Comparison of ENCODE assay signal across 16 cellular contexts in the genomic region with DNA sequence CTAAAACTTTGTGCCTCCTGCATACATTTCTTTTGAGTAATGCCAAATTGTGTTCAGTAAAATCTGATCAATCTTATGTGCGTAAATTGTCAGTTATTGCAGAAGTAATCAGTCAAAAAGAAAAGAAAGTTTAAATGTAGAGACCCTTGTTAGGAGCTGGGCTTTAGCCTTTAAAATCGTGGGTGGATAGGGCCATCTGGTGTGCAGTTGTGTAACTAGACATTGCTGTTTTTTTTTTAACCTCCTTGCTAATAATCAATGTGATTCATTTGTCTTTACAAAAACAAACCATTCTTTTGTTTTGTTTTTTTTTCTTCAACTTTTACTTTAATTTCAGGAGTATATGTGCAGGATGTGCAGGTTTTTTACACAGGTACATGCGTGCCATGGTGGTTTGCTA. TPM values are rescaled to one million over a fixed set of nuclear protein-coding genes. Genes with fewer than 3 reads are reported as not detected.
A peak's percentile ranks its signal among the peaks of the same experiment; 100 is the strongest.
DNase-seq lines count a peak whose midpoint lies in the region; ATAC-seq and TF ChIP-seq lines count a peak whose summit lies in the region.
"Had no signal": no experiment of that assay in that cellular context is flagged by ENCODE, and none has a peak within 500 bp of the region (broad histone marks: within the 10 kb centered on the region; RNA-seq: fewer than 3 reads in every experiment).

No MANE protein-coding gene starts in this region.

- BruUV-seq in A673 (replicated peaks; lab: Mats Ljungman, UMichigan) (no TSS peak), OCI-LY7 (replicated peaks; lab: Mats Ljungman, UMichigan) (no TSS peak)

- H3K36me3 Mint-ChIP-seq in activated naive CD4-positive, alpha-beta T cell treated with anti-CD3 and anti-CD28 coated beads, Interleukin-2, amount 50 U/mL, for 72 hours: peaks cover 0 to 9% of the 10 kb centered on the region in 2 donors
- H3K36me3 Mint-ChIP-seq: activated naive CD8-positive, alpha-beta T cell treated with anti-CD3 and anti-CD28 coated beads, Interleukin-2, amount 10 ng/mL, durations not matched to agents 7 days and 5 days had no signal

- no peak for TF ChIP-seq POLR2A in esophagus squamous epithelium (IDR thresholded peaks at IDR 0.05)

- no peaks in the 10 kb centered on the region for H3K9me2 ChIP-seq in OCI-LY7 (ENCODE audit: insufficient read depth, low read length)

- no peak overlapping the region for H3K27ac ChIP-seq in A673 (ENCODE audit: low read depth, low read length, poor library complexity, severe bottlenecking)
- H3K27ac ChIP-seq in OCI-LY7 (ENCODE audit: low read depth, low read length, poor library complexity, severe bottlenecking): no peak overlapping the region
- H3K27ac ChIP-seq in esophagus squamous epithelium: no peak overlapping the region
- H3K27ac ChIP-seq: heart left ventricle had no signal

- peak; percentile 49 for TF ChIP-seq CTCF in A673 (conservative IDR thresholded peaks at IDR 0.05; ENCODE audit: low read depth, low read length)
- TF ChIP-seq CTCF in GM12873 (IDR thresholded peaks at IDR 0.05; ENCODE audit: insufficient read depth, low read depth, low read length, missing control alignments): peak; percentile 2
- TF ChIP-seq CTCF in OCI-LY7 (conservative IDR thresholded peaks at IDR 0.05; ENCODE audit: low read length): peak; percentile 23; the same call in 1 of the 2 replicates
- peak; percentile 11 for TF ChIP-seq CTCF in fibroblast of mammary gland (conservative IDR thresholded peaks at IDR 0.05; ENCODE audit: control insufficient read depth, insufficient read depth, low read depth, low read length)
- no peak for TF ChIP-seq CTCF in esophagus squamous epithelium (IDR thresholded peaks at IDR 0.05)

- intact Hi-C loops in A673 (cut with micrococcal nuclease; ENCODE audit: unreplicated experiment): loop anchor here (1.0 to 10.0 kb wide), 2 partner anchors 419 to 499 kb away; no protein-coding TSS in a partner anchor
- intact Hi-C loops in OCI-LY7 (cut with micrococcal nuclease; ENCODE audit: unreplicated experiment): no loop called here
- intact Hi-C loops in esophagus squamous epithelium (cut with DNase I): no loop called here

- 65 to 74% methylated on average over 3 of the region's 3 CpGs for WGBS in esophagus squamous epithelium, 2 donors

- no peak overlapping the region for H3K4me2 ChIP-seq in OCI-LY7 (ENCODE audit: low read length)

- no peak overlapping the region for H2AFZ ChIP-seq in OCI-LY7 (ENCODE audit: low read length)

- no peaks in the 10 kb centered on the region for H4K20me1 ChIP-seq in OCI-LY7 (ENCODE audit: insufficient read depth, low read length)

- DNase-seq in A673 (ENCODE audit: low spot score): peak; percentile 53
- DNase-seq in OCI-LY7 (ENCODE audit: low spot score): no peak
- DNase-seq in fibroblast of mammary gland (ENCODE audit: low read depth): peak; percentile 10
- no peak for DNase-seq in activated naive CD4-positive, alpha-beta T cell treated with anti-CD3 and anti-CD28 coated beads, Interleukin-2, amount 50 U/mL, for 72 hours (ENCODE audit: low spot score in 2 of 2)
- no peak for DNase-seq in activated CD4-positive, alpha-beta T cell treated with anti-CD3 and anti-CD28 coated beads, Interleukin-2, amount 50 U/mL, for 48 hours
- DNase-seq in esophagus squamous epithelium (lab: John Stamatoyannopoulos, UW): no peak
- DNase-seq: activated CD4-positive, alpha-beta T cell treated with anti-CD3 and anti-CD28 coated beads for 4 hours; activated naive CD8-positive, alpha-beta T cell treated with anti-CD3 and anti-CD28 coated beads, Interleukin-2, amount 10 ng/mL, durations not matched to agents 7 days and 5 days; activated T-cell treated with anti-CD3 and anti-CD28 coated beads, Interleukin-2, amount 50 U/mL, for 24 hours; heart left ventricle; HFFc6; posterior cingulate gyrus; stimulated activated CD4-positive, alpha-beta T cell treated with anti-CD3 and anti-CD28 coated beads, Interleukin-12 subunit alpha, Interleukin-12 subunit beta, amount 100 ng/mL, for 4 hours; T-helper 2 cell had no signal

- H3K9me3 ChIP-seq in A673 (ENCODE audit: low read depth, low read length, poor library complexity, severe bottlenecking) (peaks cover 4% of the 10 kb centered on the region), OCI-LY7 (ENCODE audit: low read length) (peaks cover 14% of the 10 kb centered on the region), esophagus squamous epithelium (no peaks in the 10 kb centered on the region)
- H3K9me3 ChIP-seq: heart left ventricle had no signal

- H3K4me3 ChIP-seq in A673 (ENCODE audit: low read depth, low read length, poor library complexity, severe bottlenecking): no peak overlapping the region
- no peak overlapping the region for H3K4me3 ChIP-seq in OCI-LY7 (ENCODE audit: low read depth, low read length, poor library complexity, severe bottlenecking)
- H3K4me3 ChIP-seq in fibroblast of mammary gland (ENCODE audit: control insufficient read depth, low read depth, low read length): no peak overlapping the region
- H3K4me3 ChIP-seq in esophagus squamous epithelium: no peak overlapping the region
- H3K4me3 ChIP-seq: heart left ventricle had no signal

- H3K27ac Mint-ChIP-seq in activated naive CD4-positive, alpha-beta T cell treated with anti-CD3 and anti-CD28 coated beads, Interleukin-2, amount 50 U/mL, for 72 hours: no peak overlapping the region
- H3K27ac Mint-ChIP-seq: activated naive CD8-positive, alpha-beta T cell treated with anti-CD3 and anti-CD28 coated beads, Interleukin-2, amount 10 ng/mL, durations not matched to agents 7 days and 5 days; activated T-cell treated with anti-CD3 and anti-CD28 coated beads, Interleukin-2, amount 50 U/mL, for 24 hours; HFFc6 had no signal

- ATAC-seq in activated naive CD4-positive, alpha-beta T cell treated with anti-CD3 and anti-CD28 coated beads, Interleukin-2, amount 50 U/mL, for 72 hours: no peak
- ATAC-seq in HG03280 (IDR thresholded peaks at IDR 0.05; ENCODE audit: unreplicated experiment): no peak
- ATAC-seq: heart left ventricle had no signal

- no peaks in the 10 kb centered on the region for H3K36me3 ChIP-seq in A673 (ENCODE audit: insufficient read depth, low read length, poor library complexity, severe bottlenecking)
- no peaks in the 10 kb centered on the region for H3K36me3 ChIP-seq in OCI-LY7 (ENCODE audit: insufficient read depth, low read length)
- H3K36me3 ChIP-seq in esophagus squamous epithelium: no peaks in the 10 kb centered on the region
- H3K36me3 ChIP-seq: heart left ventricle had no signal

- H3K79me2 ChIP-seq in OCI-LY7 (ENCODE audit: insufficient read depth, low read depth, low read length): no peaks in the 10 kb centered on the region

- peaks cover 0 to 13% of the 10 kb centered on the region in 2 donors for H3K9me3 Mint-ChIP-seq in activated naive CD4-positive, alpha-beta T cell treated with anti-CD3 and anti-CD28 coated beads, Interleukin-2, amount 50 U/mL, for 72 hours
- H3K9me3 Mint-ChIP-seq: activated T-cell treated with anti-CD3 and anti-CD28 coated beads, Interleukin-2, amount 50 U/mL, for 24 hours; HFFc6 had no signal

- no peaks in the 10 kb centered on the region for H3K27me3 ChIP-seq in A673 (replicated peaks; ENCODE audit: insufficient read depth, low read depth, low read length, poor library complexity)
- peaks cover 0 to 27% (median 0%) of the 10 kb centered on the region in 4 donors for H3K27me3 ChIP-seq in esophagus squamous epithelium

- POLR2A ChIA-PET in A673 (lab: Charles Lee; ENCODE audit: low non-redundant PET): interaction anchor here (0.6 kb wide), 1 partner anchor 358 kb away, joined by 5 read pairs; no protein-coding TSS in a partner anchor
- POLR2A ChIA-PET in OCI-LY7 (lab: Charles Lee): no interaction called here

- H3K4me1 ChIP-seq in A673 (ENCODE audit: insufficient read depth, low read length, poor library complexity, severe bottlenecking): peaks cover 15% of the 10 kb centered on the region
- peaks cover 7% of the 10 kb centered on the region for H3K4me1 ChIP-seq in OCI-LY7 (ENCODE audit: insufficient read depth, low read length, poor library complexity, severe bottlenecking)
- H3K4me1 ChIP-seq in esophagus squamous epithelium: peaks cover 3 to 21% (median 5%) of the 10 kb centered on the region in 3 donors

- CTCF ChIA-PET in A673 (lab: Charles Lee): interaction anchor here (1.0 to 1.3 kb wide), 2 partner anchors 91 to 420 kb away, joined by 3 to 4 read pairs; no protein-coding TSS in a partner anchor
- CTCF ChIA-PET in OCI-LY7 (lab: Charles Lee; ENCODE audit: unreplicated experiment): no interaction called here

RNA-seq across cellular contexts. Expression of a gene that starts 5.3 kb away (rescaled TPM):
- 79.9 and 82.6 TPM in 2 replicates for total RNA-seq in A673 (2021)
- total RNA-seq in OCI-LY7 (2014; rRNA removed; shearing (Covaris generic)): 47.6 and 70.2 TPM in 2 replicates
- 40.2 and 50.7 TPM in 2 replicates for total RNA-seq in OCI-LY7 (2022)
- 10 to 100 TPM; 12.6 to 17.2 TPM for total RNA-seq in activated naive CD4-positive, alpha-beta T cell treated with anti-CD3 and anti-CD28 coated beads, Interleukin-2, amount 50 U/mL, for 72 hours
- total RNA-seq in esophagus squamous epithelium: 10 to 100 TPM; 20.9 to 31.1 (median 27.5) TPM

Comparison
In these comparisons a context has a peak if more than half of its experiments do, and no peak if none do; other contexts are left out.
1. DNase-seq: peak in A673 (single experiment) and fibroblast of mammary gland (single experiment); none in OCI-LY7 (single experiment), activated naive CD4-positive, alpha-beta T cell treated with anti-CD3 and anti-CD28 coated beads, Interleukin-2, amount 50 U/mL, for 72 hours (0 of 2), activated CD4-positive, alpha-beta T cell treated with anti-CD3 and anti-CD28 coated beads, Interleukin-2, amount 50 U/mL, for 48 hours (0 of 2) and esophagus squamous epithelium (single experiment).
2. CTCF ChIP-seq: peak in A673 (single experiment), GM12873 (single experiment), OCI-LY7 (single experiment) and fibroblast of mammary gland (single experiment); none in esophagus squamous epithelium (0 of 6).